ENCODE assay signal across 14 cellular contexts in genomic region chr18:57754577-57755330, GRCh38. TPM values are rescaled to one million over a fixed set of nuclear protein-coding genes. Genes with fewer than 3 reads are reported as not detected.
DNase-seq lines count a peak whose midpoint lies in the region; ATAC-seq and TF ChIP-seq lines count a peak whose summit lies in the region.
"Had no signal": no experiment of that assay in that cellular context is flagged by ENCODE, and none has a peak within 500 bp of the region (broad histone marks: within the 10 kb centered on the region; RNA-seq: fewer than 3 reads in every experiment).

No MANE protein-coding gene starts in this region.

- H3K27me3 Mint-ChIP-seq in stimulated activated memory B cell treated with anti-CD40 and anti-IgM and Interleukin-4, amounts not matched to agents 10 μg/mL and 1 μg/mL and 100 μg/mL, for 72 hours = no peaks in the 10 kb centered on the region
- H3K27me3 Mint-ChIP-seq: brain, naive B cell had no signal

- no peak for TF ChIP-seq POLR2A in heart left ventricle (IDR thresholded peaks at IDR 0.05)
- TF ChIP-seq POLR2A in suprapubic skin (IDR thresholded peaks at IDR 0.05) = no peak
- no peak for TF ChIP-seq POLR2A in gastroesophageal sphincter (IDR thresholded peaks at IDR 0.05)

- H3K27ac Mint-ChIP-seq in stimulated activated memory B cell treated with anti-CD40 and anti-IgM and Interleukin-4, amounts not matched to agents 10 μg/mL and 1 μg/mL and 100 μg/mL, for 72 hours = no peak overlapping the region

- peak; percentile 55 for ATAC-seq in GM19328 (IDR thresholded peaks at IDR 0.05; ENCODE audit: unreplicated experiment)
- peak; percentile 85 for ATAC-seq in HG02642 (IDR thresholded peaks at IDR 0.05; ENCODE audit: poor library complexity, unreplicated experiment)
- ATAC-seq in HG03460 (IDR thresholded peaks at IDR 0.05; ENCODE audit: unreplicated experiment) = peak; percentile 94
- peak; percentile 74 for ATAC-seq in stimulated activated memory B cell treated with anti-CD40 and anti-IgM and Interleukin-4, amounts not matched to agents 10 μg/mL and 1 μg/mL and 100 μg/mL, for 72 hours
- no peak for ATAC-seq in heart left ventricle
- no peak for ATAC-seq in gastroesophageal sphincter

- TF ChIP-seq EP300 in suprapubic skin (IDR thresholded peaks at IDR 0.05) (no peak), gastroesophageal sphincter (IDR thresholded peaks at IDR 0.05) (no peak)

- H3K36me3 Mint-ChIP-seq in stimulated activated memory B cell treated with anti-CD40 and anti-IgM and Interleukin-4, amounts not matched to agents 10 μg/mL and 1 μg/mL and 100 μg/mL, for 72 hours = peaks cover 9% of the 10 kb centered on the region
- H3K36me3 Mint-ChIP-seq: brain, naive B cell had no signal

- WGBS in heart left ventricle, 4 donors = 82 to 93% (median 91%) methylated on average over 5 of the region's 5 CpGs
- WGBS in suprapubic skin = 86% methylated on average over 5 of the region's 5 CpGs
- 71 to 91% methylated on average over 4 to 5 of the region's 5 CpGs for WGBS in gastroesophageal sphincter (ENCODE audit: low coverage in 1 of 2), 2 donors

- no peaks in the 10 kb centered on the region for H3K9me3 ChIP-seq in heart left ventricle
- no peaks in the 10 kb centered on the region for H3K9me3 ChIP-seq in suprapubic skin
- no peaks in the 10 kb centered on the region for H3K9me3 ChIP-seq in gastroesophageal sphincter

- H3K4me3 Mint-ChIP-seq in stimulated activated memory B cell treated with anti-CD40 and anti-IgM and Interleukin-4, amounts not matched to agents 10 μg/mL and 1 μg/mL and 100 μg/mL, for 72 hours = no peak overlapping the region
- H3K4me3 Mint-ChIP-seq: brain, naive B cell had no signal

- TF ChIP-seq CTCF in heart left ventricle (IDR thresholded peaks at IDR 0.05) (no peak), suprapubic skin (IDR thresholded peaks at IDR 0.05) (no peak), gastroesophageal sphincter (IDR thresholded peaks at IDR 0.05) (no peak)

- intact Hi-C loops in heart left ventricle (cut with DNase I) = no loop called here

- no peak overlapping the region for H3K27ac ChIP-seq in heart left ventricle
- no peak overlapping the region for H3K27ac ChIP-seq in suprapubic skin
- no peak overlapping the region for H3K27ac ChIP-seq in gastroesophageal sphincter

- H3K36me3 ChIP-seq in heart left ventricle (peaks cover 0 to 18% (median 0%) of the 10 kb centered on the region in 9 donors), suprapubic skin (no peaks in the 10 kb centered on the region), gastroesophageal sphincter (peaks cover 0 to 8% of the 10 kb centered on the region in 2 donors)

- DNase-seq in heart left ventricle (no peak), suprapubic skin (ENCODE audit: low spot score in 2 of 2) (no peak)
- DNase-seq: activated CD8-positive, alpha-beta memory T cell treated with anti-CD3 and anti-CD28 coated beads, Interleukin-2, amount 50 U/mL, for 4 hours; naive B cell; NCI-H1694; OCI-M1; stimulated activated CD4-positive, alpha-beta T cell treated with anti-CD3 and anti-CD28 coated beads, Interleukin-12 subunit alpha, Interleukin-12 subunit beta, amount 100 ng/mL, for 4 hours; T1000 had no signal

- H3K4me3 ChIP-seq in heart left ventricle (no peak overlapping the region), suprapubic skin (no peak overlapping the region), gastroesophageal sphincter (no peak overlapping the region)

- peaks cover 2% of the 10 kb centered on the region for H3K9me3 Mint-ChIP-seq in stimulated activated memory B cell treated with anti-CD40 and anti-IgM and Interleukin-4, amounts not matched to agents 10 μg/mL and 1 μg/mL and 100 μg/mL, for 72 hours
- H3K9me3 Mint-ChIP-seq: naive B cell had no signal

- H3K4me1 ChIP-seq in heart left ventricle = peaks cover 0 to 19% (median 4%) of the 10 kb centered on the region in 12 donors
- no peaks in the 10 kb centered on the region for H3K4me1 ChIP-seq in suprapubic skin
- peaks cover 0 to 8% (median 0%) of the 10 kb centered on the region in 3 donors for H3K4me1 ChIP-seq in gastroesophageal sphincter

- H3K27me3 ChIP-seq in heart left ventricle (no peaks in the 10 kb centered on the region), suprapubic skin (no peaks in the 10 kb centered on the region), gastroesophageal sphincter (no peaks in the 10 kb centered on the region)

- H3K4me1 Mint-ChIP-seq in stimulated activated memory B cell treated with anti-CD40 and anti-IgM and Interleukin-4, amounts not matched to agents 10 μg/mL and 1 μg/mL and 100 μg/mL, for 72 hours = peaks cover 30% of the 10 kb centered on the region

RNA-seq across cellular contexts. Expression of gene ATP8B1, which starts 48.4 kb away (rescaled TPM):
- total RNA-seq in heart left ventricle (10 to 100 TPM in 1 of 9 donors, 1 to 10 TPM in 8; 5.3 to 12.8 (median 6.5) TPM), suprapubic skin (10 to 100 TPM; 21.5 to 59.1 (median 26.0) TPM), gastroesophageal sphincter (10 to 100 TPM; 17.4 to 26.2 (median 23.4) TPM)
- 1 to 10 TPM; 3.0 to 3.7 TPM for polyA plus RNA-seq in heart left ventricle

Comparison
In these comparisons a context has a peak if more than half of its experiments do, and no peak if none do; other contexts are left out.
1. ATAC-seq: peak in GM19328 (single experiment), HG02642 (single experiment), HG03460 (single experiment) and stimulated activated memory B cell treated with anti-CD40 and anti-IgM and Interleukin-4, amounts not matched to agents 10 μg/mL and 1 μg/mL and 100 μg/mL, for 72 hours (single experiment); none in heart left ventricle (0 of 4) and gastroesophageal sphincter (single experiment).